1 cellular context compared by ENCODE assay signal in genomic region chr19:17557461-17557860, GRCh38.
TF ChIP-seq lines count a peak whose summit lies in the region.

No MANE protein-coding gene starts in this region.

TF ChIP-seq in K562, 482 proteins besides CTCF, POLR2A, EP300 and RAD21:
- TF ChIP-seq RERE (CRISPR knock-in tag; IDR thresholded peaks at IDR 0.05; ENCODE audit: borderline replicate concordance) (no peak), MTF1 (CRISPR knock-in tag; IDR thresholded peaks at IDR 0.05; ENCODE audit: borderline replicate concordance) (no peak), ZZZ3 (IDR thresholded peaks at IDR 0.05) (no peak), BRCA1 (IDR thresholded peaks at IDR 0.05) (no peak), BRCA1 (CRISPR knock-in tag; IDR thresholded peaks at IDR 0.05) (0 out of 2 replicates have a peak, but pooled peaks have one; percentile 63)
TF ChIP-seq in K562: peak in this region for 1.
